27 cellular contexts compared by ENCODE assay signal in the genomic region with DNA sequence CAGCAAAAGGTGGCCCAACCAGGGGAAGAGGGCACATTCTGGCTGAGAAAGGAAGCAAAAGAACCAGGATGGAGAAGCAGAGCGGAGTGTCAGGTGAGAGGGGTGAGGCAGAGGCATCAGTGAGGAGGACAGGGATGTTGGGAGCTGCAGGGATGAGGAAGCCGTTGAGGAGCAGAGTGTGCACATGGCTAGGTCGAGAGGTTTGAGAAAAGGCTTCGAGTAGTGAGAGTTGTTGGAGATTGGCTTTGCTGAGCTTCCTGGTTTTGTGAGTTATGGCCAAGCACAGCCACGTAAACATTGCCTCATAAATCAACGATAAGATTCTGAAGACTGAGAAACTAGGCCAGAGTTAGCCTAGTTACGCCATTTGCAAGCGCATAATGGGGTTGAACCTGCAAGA. TPM values are rescaled to one million over a fixed set of nuclear protein-coding genes. Genes with fewer than 3 reads are reported as not detected.
DNase-seq lines count a peak whose midpoint lies in the region; TF ChIP-seq lines count a peak whose summit lies in the region.
"Had no signal": no experiment of that assay in that cellular context is flagged by ENCODE, and none has a peak within 500 bp of the region (broad histone marks: within the 10 kb centered on the region; RNA-seq: fewer than 3 reads in every experiment).

No MANE protein-coding gene starts in this region.

- H3K4me3 ChIP-seq in Caco-2 (ENCODE audit: low read depth, low read length) (no peak overlapping the region), fibroblast of pulmonary artery (replicated peaks; ENCODE audit: low read depth, low read length) (no peak overlapping the region), mesendoderm (ENCODE audit: low read length) (no peak overlapping the region)
- H3K4me3 ChIP-seq: heart left ventricle had no signal

- H3K27ac ChIP-seq in mesendoderm (ENCODE audit: low read depth, low read length): no peak overlapping the region
- H3K27ac ChIP-seq: heart left ventricle, HL-60, parathyroid adenoma had no signal

- POLR2A ChIA-PET in Caco-2 (lab: Charles Lee): no interaction called here

- peaks cover 10% of the 10 kb centered on the region for H3K27me3 Mint-ChIP-seq in Caco-2 (ENCODE audit: insufficient read depth, unreplicated experiment)
- H3K27me3 Mint-ChIP-seq in activated T-helper 1 cell treated with anti-CD3 and anti-CD28 coated beads, Interleukin-12 subunit alpha, Interleukin-12 subunit beta, Interleukin-2, Interleukin-4 antibody, amounts not matched to agents 30 ng/mL and 10 ng/mL and 1 ng/mL, durations not matched to agents 14 hours and 24 hours and 36 hours (ENCODE audit: insufficient read depth): peaks cover 18% of the 10 kb centered on the region

- peak overlapping the region; percentile 2 for H3K27ac Mint-ChIP-seq in Caco-2 (ENCODE audit: unreplicated experiment)
- H3K27ac Mint-ChIP-seq in activated T-helper 1 cell treated with anti-CD3 and anti-CD28 coated beads, Interleukin-12 subunit alpha, Interleukin-12 subunit beta, Interleukin-2, Interleukin-4 antibody, amounts not matched to agents 30 ng/mL and 10 ng/mL and 1 ng/mL, durations not matched to agents 14 hours and 24 hours and 36 hours: no peak overlapping the region
- H3K27ac Mint-ChIP-seq: activated T-cell treated with anti-CD3 and anti-CD28 coated beads, Interleukin-2, amount 50 U/mL, for 24 hours; CD4-positive, alpha-beta memory T cell; effector memory CD8-positive, alpha-beta T cell; nephron; T-helper 1 cell treated with Interleukin-12 subunit alpha and Interleukin-12 subunit beta and Interleukin-4 antibody, amounts not matched to agents 30 μg/mL and 1 μg/mL, for 36 hours had no signal

- no peaks in the 10 kb centered on the region for H3K79me1 ChIP-seq in mesendoderm (ENCODE audit: low read length)

- DNase-seq in Caco-2 (no peak), NOMO-1 treated with dmso at 0.1 percent for 144 hours (lab: John Stamatoyannopoulos, UW; ENCODE audit: unreplicated experiment) (peak; percentile 29), fibroblast of pulmonary artery (ENCODE audit: low read depth) (peak; percentile 20), mesendoderm (no peak), T-helper 2 cell (no peak), SHP77 treated with DMSO at 0.1 percent for 48 hours (lab: John Stamatoyannopoulos, UW) (no peak)
- no peak for DNase-seq in stimulated activated CD4-positive, alpha-beta T cell treated with anti-CD3 and anti-CD28 coated beads, Interleukin-1b, Interleukin-23, amount 100 ng/mL, for 48 hours
- no peak for DNase-seq in activated T-helper 1 cell treated with anti-CD3 and anti-CD28 coated beads, Interleukin-12 subunit alpha, Interleukin-12 subunit beta, Interleukin-2, Interleukin-4 antibody, amounts not matched to agents 30 ng/mL and 10 ng/mL and 1 ng/mL, durations not matched to agents 14 hours and 24 hours and 36 hours (ENCODE audit: low spot score)
- DNase-seq: activated gamma-delta T cell; activated T-cell treated with anti-CD3 and anti-CD28 coated beads, Interleukin-2, amount 50 U/mL, for 24 hours; CD4-positive, alpha-beta memory T cell; effector memory CD8-positive, alpha-beta T cell; erythroblast; foreskin melanocyte; heart left ventricle; kidney glomerular epithelial cell; NCI-H1436 treated with DMSO at 0.1 percent for 48 hours; NCI-H2107; NCI-H446; NCI-H774; OCI-M1; small intestine; stimulated activated naive CD4-positive, alpha-beta T cell treated with Interleukin-2 at 50 U/mL for 16 hours had no signal

- peaks cover 8% of the 10 kb centered on the region for H3K4me1 Mint-ChIP-seq in Caco-2 (ENCODE audit: low read depth, unreplicated experiment)
- H3K4me1 Mint-ChIP-seq in activated T-helper 1 cell treated with anti-CD3 and anti-CD28 coated beads, Interleukin-12 subunit alpha, Interleukin-12 subunit beta, Interleukin-2, Interleukin-4 antibody, amounts not matched to agents 30 ng/mL and 10 ng/mL and 1 ng/mL, durations not matched to agents 14 hours and 24 hours and 36 hours (ENCODE audit: low read depth): no peaks in the 10 kb centered on the region

- peak overlapping the region; percentile 49 for H3K56ac ChIP-seq in mesendoderm (ENCODE audit: low read length)

- H3K9ac ChIP-seq in mesendoderm (ENCODE audit: low read length): no peak overlapping the region
- H3K9ac ChIP-seq: parathyroid adenoma had no signal

- H4K8ac ChIP-seq in mesendoderm (ENCODE audit: low read depth, low read length): no peak overlapping the region

- H3K27me3 ChIP-seq in Caco-2 (replicated peaks; ENCODE audit: control insufficient read depth, insufficient read depth, low read length) (no peaks in the 10 kb centered on the region), mesendoderm (ENCODE audit: insufficient read depth, low read length, poor library complexity) (no peaks in the 10 kb centered on the region)

- no peak overlapping the region for H3K23ac ChIP-seq in mesendoderm (ENCODE audit: low read length)

- H3K79me2 ChIP-seq in mesendoderm (ENCODE audit: control insufficient read depth, insufficient read depth, low read length): no peaks in the 10 kb centered on the region
- H3K79me2 ChIP-seq: parathyroid adenoma had no signal

- no peak overlapping the region for H3K4me3 Mint-ChIP-seq in Caco-2 (ENCODE audit: unreplicated experiment)
- no peak overlapping the region for H3K4me3 Mint-ChIP-seq in activated T-helper 1 cell treated with anti-CD3 and anti-CD28 coated beads, Interleukin-12 subunit alpha, Interleukin-12 subunit beta, Interleukin-2, Interleukin-4 antibody, amounts not matched to agents 30 ng/mL and 10 ng/mL and 1 ng/mL, durations not matched to agents 14 hours and 24 hours and 36 hours
- H3K4me3 Mint-ChIP-seq: activated T-cell treated with anti-CD3 and anti-CD28 coated beads, Interleukin-2, amount 50 U/mL, for 24 hours; CD4-positive, alpha-beta memory T cell; effector memory CD8-positive, alpha-beta T cell; nephron; T-helper 1 cell treated with Interleukin-12 subunit alpha and Interleukin-12 subunit beta and Interleukin-4 antibody, amounts not matched to agents 30 μg/mL and 1 μg/mL, for 36 hours had no signal

- no peak overlapping the region for H2BK5ac ChIP-seq in mesendoderm (ENCODE audit: low read length)

- no CpG with 5 or more reads among the region's 8 CpGs for WGBS in mesendoderm (ENCODE audit: extremely low coverage, insufficient coverage, low lambda C conversion rate)

- H3K4me2 ChIP-seq in mesendoderm (ENCODE audit: low read length): no peak overlapping the region

- H3K9me3 ChIP-seq in Caco-2: no peaks in the 10 kb centered on the region
- H3K9me3 ChIP-seq: heart left ventricle had no signal

- H3K36me3 ChIP-seq in Caco-2 (ENCODE audit: control insufficient read depth, insufficient read depth, low read length) (no peaks in the 10 kb centered on the region), mesendoderm (ENCODE audit: control insufficient read depth, insufficient read depth, low read length) (no peaks in the 10 kb centered on the region)
- H3K36me3 ChIP-seq: heart left ventricle had no signal

- BruUV-seq in Caco-2 (replicated peaks; lab: Mats Ljungman, UMichigan): no TSS peak

- no peak overlapping the region for H3K18ac ChIP-seq in mesendoderm (ENCODE audit: low read length)

- no peak overlapping the region for H2BK15ac ChIP-seq in mesendoderm (replicated peaks; ENCODE audit: low read depth)

- no peak overlapping the region for H4K5ac ChIP-seq in mesendoderm (ENCODE audit: low read length)

- peaks cover 5% of the 10 kb centered on the region for H3K36me3 Mint-ChIP-seq in Caco-2 (ENCODE audit: insufficient read depth, unreplicated experiment)
- H3K36me3 Mint-ChIP-seq in activated T-helper 1 cell treated with anti-CD3 and anti-CD28 coated beads, Interleukin-12 subunit alpha, Interleukin-12 subunit beta, Interleukin-2, Interleukin-4 antibody, amounts not matched to agents 30 ng/mL and 10 ng/mL and 1 ng/mL, durations not matched to agents 14 hours and 24 hours and 36 hours (ENCODE audit: low read depth): no peaks in the 10 kb centered on the region
- H3K36me3 Mint-ChIP-seq: CD4-positive, alpha-beta memory T cell had no signal

- CTCF ChIA-PET in Caco-2 (lab: Charles Lee): interaction anchor here (0.5 to 2.4 kb wide), 15 partner anchors 37 to 502 kb away, joined by 3 to 39 read pairs (median 5); a partner anchor contains a TSS

- peaks cover 3% of the 10 kb centered on the region for H3K4me1 ChIP-seq in Caco-2
- no peaks in the 10 kb centered on the region for H3K4me1 ChIP-seq in mesendoderm (ENCODE audit: control insufficient read depth, low read depth, low read length)

- no peak overlapping the region for H3K4ac ChIP-seq in mesendoderm (ENCODE audit: low read depth, low read length)

- no peak overlapping the region for H2BK120ac ChIP-seq in mesendoderm (ENCODE audit: low read depth, low read length)

- TF ChIP-seq CTCF in Caco-2 (IDR thresholded peaks at IDR 0.05; ENCODE audit: insufficient read depth in 1 of 2, low read depth in 1 of 2, low read length in 1 of 2, severe bottlenecking in 1 of 2, unreplicated experiment in 1 of 2): no peak
- no peak for TF ChIP-seq CTCF in fibroblast of pulmonary artery (IDR thresholded peaks at IDR 0.05; ENCODE audit: low read length, missing control alignments)

- intact Hi-C loops in Caco-2 (cut with micrococcal nuclease; ENCODE audit: unreplicated experiment): loop anchor here (10.0 kb wide), 2 partner anchors 170 to 240 kb away; a partner anchor contains a TSS
- intact Hi-C loops in activated T-helper 1 cell treated with anti-CD3 and anti-CD28 coated beads, Interleukin-12 subunit alpha, Interleukin-12 subunit beta, Interleukin-2, Interleukin-4 antibody, amounts not matched to agents 30 ng/mL and 10 ng/mL and 1 ng/mL, durations not matched to agents 14 hours and 24 hours and 36 hours (cut with micrococcal nuclease): loop anchor here (5.0 kb wide), 1 partner anchor 313 kb away; no protein-coding TSS in a partner anchor

- no peaks in the 10 kb centered on the region for H3K9me3 Mint-ChIP-seq in Caco-2 (ENCODE audit: unreplicated experiment)
- no peaks in the 10 kb centered on the region for H3K9me3 Mint-ChIP-seq in activated T-helper 1 cell treated with anti-CD3 and anti-CD28 coated beads, Interleukin-12 subunit alpha, Interleukin-12 subunit beta, Interleukin-2, Interleukin-4 antibody, amounts not matched to agents 30 ng/mL and 10 ng/mL and 1 ng/mL, durations not matched to agents 14 hours and 24 hours and 36 hours
- H3K9me3 Mint-ChIP-seq: activated T-cell treated with anti-CD3 and anti-CD28 coated beads, Interleukin-2, amount 50 U/mL, for 24 hours; CD4-positive, alpha-beta memory T cell; effector memory CD8-positive, alpha-beta T cell; nephron; T-helper 1 cell treated with Interleukin-12 subunit alpha and Interleukin-12 subunit beta and Interleukin-4 antibody, amounts not matched to agents 30 μg/mL and 1 μg/mL, for 36 hours had no signal

- H2AK5ac ChIP-seq in mesendoderm (ENCODE audit: low read length): no peak overlapping the region

RNA-seq across cellular contexts. Expression of a gene that starts 26.9 kb away (rescaled TPM):
- 1.9 and 2.8 TPM in 2 replicates for total RNA-seq in Caco-2 (2022)
- 0.03 TPM for polyA plus RNA-seq in mesendoderm (2013, experiment 1 of 2)
- 0.06 TPM for polyA plus RNA-seq in mesendoderm (2013, experiment 2 of 2)
- total RNA-seq in activated T-helper 1 cell treated with anti-CD3 and anti-CD28 coated beads, Interleukin-12 subunit alpha, Interleukin-12 subunit beta, Interleukin-2, Interleukin-4 antibody, amounts not matched to agents 30 ng/mL and 10 ng/mL and 1 ng/mL, durations not matched to agents 14 hours and 24 hours and 36 hours: not detected in 2 replicates
- total RNA-seq: CD4-positive, alpha-beta memory T cell had no signal
- polyA plus RNA-seq: CD4-positive, alpha-beta memory T cell had no signal

RNA-seq across cellular contexts. Expression of a gene that starts 39.4 kb away (rescaled TPM):
- total RNA-seq in Caco-2 (2022): 4.1 and 5.1 TPM in 2 replicates
- 5.9 TPM for polyA plus RNA-seq in mesendoderm (2013, experiment 1 of 2)
- 5.8 TPM for polyA plus RNA-seq in mesendoderm (2013, experiment 2 of 2)
- total RNA-seq in activated T-helper 1 cell treated with anti-CD3 and anti-CD28 coated beads, Interleukin-12 subunit alpha, Interleukin-12 subunit beta, Interleukin-2, Interleukin-4 antibody, amounts not matched to agents 30 ng/mL and 10 ng/mL and 1 ng/mL, durations not matched to agents 14 hours and 24 hours and 36 hours: 0.08 TPM in 1 of 2 replicates, not detected in the other
- polyA plus RNA-seq: CD4-positive, alpha-beta memory T cell had no signal

RNA-seq across cellular contexts. Expression of a gene that starts 56.1 kb away (rescaled TPM):
- 13.6 and 15.2 TPM in 2 replicates for total RNA-seq in Caco-2 (2022)
- polyA plus RNA-seq in mesendoderm (2013, experiment 1 of 2): 19.8 TPM
- 18.7 TPM for polyA plus RNA-seq in mesendoderm (2013, experiment 2 of 2)
- total RNA-seq in activated T-helper 1 cell treated with anti-CD3 and anti-CD28 coated beads, Interleukin-12 subunit alpha, Interleukin-12 subunit beta, Interleukin-2, Interleukin-4 antibody, amounts not matched to agents 30 ng/mL and 10 ng/mL and 1 ng/mL, durations not matched to agents 14 hours and 24 hours and 36 hours: 31.5 TPM in 2 replicates

RNA-seq across cellular contexts. Expression of a gene that starts 57.1 kb away (rescaled TPM):
- total RNA-seq in Caco-2 (2022): 9.2 and 11.1 TPM in 2 replicates
- 206 TPM for polyA plus RNA-seq in mesendoderm (2013, experiment 1 of 2)
- 206 TPM for polyA plus RNA-seq in mesendoderm (2013, experiment 2 of 2)
- 172 and 179 TPM in 2 replicates for total RNA-seq in activated T-helper 1 cell treated with anti-CD3 and anti-CD28 coated beads, Interleukin-12 subunit alpha, Interleukin-12 subunit beta, Interleukin-2, Interleukin-4 antibody, amounts not matched to agents 30 ng/mL and 10 ng/mL and 1 ng/mL, durations not matched to agents 14 hours and 24 hours and 36 hours

Comparison
In these comparisons a context has a peak if more than half of its experiments do, and no peak if none do; other contexts are left out.
1. DNase-seq: peak in NOMO-1 treated with dmso at 0.1 percent for 144 hours (single experiment) and fibroblast of pulmonary artery (single experiment); none in Caco-2 (0 of 2), mesendoderm (single experiment), stimulated activated CD4-positive, alpha-beta T cell treated with anti-CD3 and anti-CD28 coated beads, Interleukin-1b, Interleukin-23, amount 100 ng/mL, for 48 hours (single experiment), activated T-helper 1 cell treated with anti-CD3 and anti-CD28 coated beads, Interleukin-12 subunit alpha, Interleukin-12 subunit beta, Interleukin-2, Interleukin-4 antibody, amounts not matched to agents 30 ng/mL and 10 ng/mL and 1 ng/mL, durations not matched to agents 14 hours and 24 hours and 36 hours (single experiment), T-helper 2 cell (0 of 5) and SHP77 treated with DMSO at 0.1 percent for 48 hours (single experiment).